In the genomic region with DNA sequence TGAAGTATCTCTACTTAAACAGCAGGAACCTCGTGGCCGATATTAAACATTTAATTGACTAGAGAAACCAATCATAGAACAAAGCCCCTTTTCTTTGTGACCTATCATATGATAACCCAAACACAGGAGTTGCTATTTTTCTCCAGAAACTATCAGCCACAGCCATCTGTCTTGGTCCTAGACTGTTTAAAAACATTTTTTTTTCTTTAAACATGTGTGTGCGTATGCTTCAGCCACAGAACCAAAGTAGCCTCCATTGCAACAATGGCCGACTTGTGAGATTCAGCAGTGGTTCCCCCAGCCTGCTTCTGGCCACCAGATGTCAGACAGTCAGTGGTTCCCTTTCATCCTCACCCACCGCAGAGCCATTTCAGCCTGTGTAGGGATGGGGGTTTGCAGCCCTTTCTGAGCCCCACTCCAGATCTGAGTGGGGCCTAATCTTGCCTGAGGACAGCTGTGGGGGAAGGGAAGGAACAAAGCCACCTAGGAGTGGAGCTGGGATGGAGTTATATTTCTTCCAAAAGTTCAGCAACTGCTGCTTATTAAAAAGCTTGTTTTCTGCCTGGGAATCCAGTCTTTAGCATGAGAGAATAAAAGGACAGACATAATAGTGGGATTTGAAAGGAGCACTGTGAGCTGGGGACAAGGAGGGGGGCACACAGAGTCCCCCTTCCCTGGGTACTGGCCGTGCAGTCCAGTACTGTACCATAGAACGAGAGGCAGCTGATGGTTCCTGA, we compare ENCODE assay signal across 1 cellular context.
TF ChIP-seq lines count a peak whose summit lies in the region.

No MANE protein-coding gene starts in this region.

TF ChIP-seq in H1, 55 proteins besides CTCF, POLR2A, EP300 and RAD21:
- no peak for TF ChIP-seq USF2 (IDR thresholded peaks at IDR 0.05; ENCODE audit: low read length)
- TF ChIP-seq SIX5 (IDR thresholded peaks at IDR 0.05; ENCODE audit: low read depth, low read length) = no peak
- peak; percentile 90 for TF ChIP-seq YY1 (IDR thresholded peaks at IDR 0.05; ENCODE audit: low read depth, low read length)
- TF ChIP-seq GTF2F1 (IDR thresholded peaks at IDR 0.05; ENCODE audit: borderline replicate concordance, low read depth, low read length) = no peak
- no peak for TF ChIP-seq JUND (IDR thresholded peaks at IDR 0.05; ENCODE audit: low read length)
- TF ChIP-seq SP2 (IDR thresholded peaks at IDR 0.05; ENCODE audit: low read length) = no peak
- TF ChIP-seq TCF12 (IDR thresholded peaks at IDR 0.05; ENCODE audit: low read depth, low read length) = no peak
